ENCODE assay signal across 1 cellular context in genomic region chr19:30434797-30435594, GRCh38.
TF ChIP-seq lines count a peak whose summit lies in the region.

No MANE protein-coding gene starts in this region.

TF ChIP-seq in HEK293, 187 proteins besides CTCF, POLR2A, EP300 and RAD21 (continued from another document and continues in another):
- TF ChIP-seq ZNF148 (tag by site-specific recombination; IDR thresholded peaks at IDR 0.05; ENCODE audit: borderline replicate concordance) (peak; percentile 87), ZNF639 (tag by site-specific recombination; IDR thresholded peaks at IDR 0.05) (no peak), ZXDB (tag by site-specific recombination; IDR thresholded peaks at IDR 0.05) (no peak), ZBTB17 (tag by site-specific recombination; IDR thresholded peaks at IDR 0.05) (peak; percentile 81), ZNF549 (tag by site-specific recombination; IDR thresholded peaks at IDR 0.05) (no peak), ZNF473 (tag by site-specific recombination; IDR thresholded peaks at IDR 0.05) (peak; percentile 79; the same call in 1 of the 2 replicates), ZNF660 (tag by site-specific recombination; IDR thresholded peaks at IDR 0.05) (no peak), ZNF174 (tag by site-specific recombination; IDR thresholded peaks at IDR 0.05) (no peak), ZNF324 (tag by site-specific recombination; IDR thresholded peaks at IDR 0.05) (no peak), ZNF362 (tag by site-specific recombination; IDR thresholded peaks at IDR 0.05) (no peak), ZNF558 (tag by site-specific recombination; IDR thresholded peaks at IDR 0.05) (no peak), ZNF510 (tag by site-specific recombination; IDR thresholded peaks at IDR 0.05; ENCODE audit: insufficient replicate concordance) (no peak), ZNF175 (tag by site-specific recombination; IDR thresholded peaks at IDR 0.05) (peak; percentile 89), ZNF48 (tag by site-specific recombination; IDR thresholded peaks at IDR 0.05) (no peak), WT1 (tag by site-specific recombination; IDR thresholded peaks at IDR 0.05) (no peak), ZNF626 (tag by site-specific recombination; IDR thresholded peaks at IDR 0.05) (no peak), ZFP69B (tag by site-specific recombination; IDR thresholded peaks at IDR 0.05) (peak; percentile 57; the same call in 1 of the 2 replicates), TSHZ1 (tag by site-specific recombination; IDR thresholded peaks at IDR 0.05; ENCODE audit: borderline replicate concordance) (no peak), ZNF747 (tag by site-specific recombination; IDR thresholded peaks at IDR 0.05) (0 out of 2 replicates have a peak, but pooled peaks have one; percentile 73), SP2 (tag by site-specific recombination; IDR thresholded peaks at IDR 0.05) (no peak), ZNF704 (tag by site-specific recombination; IDR thresholded peaks at IDR 0.05) (peak; percentile 67), ZNF785 (tag by site-specific recombination; IDR thresholded peaks at IDR 0.05) (peak; percentile 32; the same call in 1 of the 2 replicates), ZNF521 (tag by site-specific recombination; IDR thresholded peaks at IDR 0.05) (peak; percentile 99), HIC1 (tag by site-specific recombination; IDR thresholded peaks at IDR 0.05) (0 out of 2 replicates have a peak, but pooled peaks have one; percentile 20), ZNF391 (tag by site-specific recombination; IDR thresholded peaks at IDR 0.05; ENCODE audit: borderline replicate concordance, low read depth) (no peak), ZEB2 (tag by site-specific recombination; IDR thresholded peaks at IDR 0.05) (no peak), RBAK (tag by site-specific recombination; IDR thresholded peaks at IDR 0.05) (peak; percentile 92), ZNF221 (tag by site-specific recombination; IDR thresholded peaks at IDR 0.05; ENCODE audit: borderline replicate concordance) (no peak), ZSCAN5A (tag by site-specific recombination; IDR thresholded peaks at IDR 0.05) (peak; percentile 42; the same call in 1 of the 2 replicates), ZNF768 (tag by site-specific recombination; IDR thresholded peaks at IDR 0.05) (no peak; the same call in 1 of the 2 replicates), ZNF155 (tag by site-specific recombination; IDR thresholded peaks at IDR 0.05) (peak; percentile 85; the same call in 1 of the 2 replicates), ZNF26 (tag by site-specific recombination; IDR thresholded peaks at IDR 0.05) (no peak), ZNF791 (tag by site-specific recombination; IDR thresholded peaks at IDR 0.05) (peak; percentile 66), OSR2 (tag by site-specific recombination; IDR thresholded peaks at IDR 0.05) (no peak), ZNF23 (tag by site-specific recombination; IDR thresholded peaks at IDR 0.05; ENCODE audit: borderline replicate concordance) (no peak), GLI4 (tag by site-specific recombination; IDR thresholded peaks at IDR 0.05) (no peak), ZNF292 (tag by site-specific recombination; IDR thresholded peaks at IDR 0.05; ENCODE audit: borderline replicate concordance, low read depth) (no peak), ZBTB8A (tag by site-specific recombination; IDR thresholded peaks at IDR 0.05) (no peak), ZNF354C (tag by site-specific recombination; IDR thresholded peaks at IDR 0.05; ENCODE audit: borderline replicate concordance, low read depth) (no peak), REST (tag by site-specific recombination; IDR thresholded peaks at IDR 0.05) (no peak), ZNF677 (tag by site-specific recombination; IDR thresholded peaks at IDR 0.05) (no peak), ZNF514 (tag by site-specific recombination; IDR thresholded peaks at IDR 0.05) (peak; percentile 10), ZNF610 (tag by site-specific recombination; IDR thresholded peaks at IDR 0.05; ENCODE audit: borderline replicate concordance) (no peak), ZNF311 (tag by site-specific recombination; IDR thresholded peaks at IDR 0.05; ENCODE audit: borderline replicate concordance) (peak; percentile 94), REPIN1 (tag by site-specific recombination; IDR thresholded peaks at IDR 0.05; ENCODE audit: low read depth) (no peak; the same call in 1 of the 2 replicates)
